In the genomic region with DNA sequence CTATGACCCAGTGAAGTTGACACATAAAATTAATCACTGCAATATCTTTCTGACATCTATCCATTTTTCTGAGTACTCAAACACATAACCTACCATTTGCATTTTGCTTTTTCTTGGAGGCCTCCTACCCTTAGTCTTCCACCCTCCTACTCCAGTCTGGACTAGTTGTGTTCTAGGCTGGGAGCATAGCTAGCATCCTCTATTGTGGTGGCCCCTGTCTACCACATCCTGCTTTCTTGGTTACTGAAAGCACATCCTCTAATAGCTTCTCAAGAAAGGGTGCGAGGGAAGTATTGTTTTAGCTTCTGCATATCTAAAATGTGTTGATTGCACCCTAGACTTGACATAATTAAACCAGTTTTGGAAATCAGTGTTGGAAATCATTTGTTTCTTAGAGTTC, we compare ENCODE assay signal across 29 cellular contexts.
DNase-seq lines count a peak whose midpoint lies in the region; ATAC-seq, FAIRE-seq and TF ChIP-seq lines count a peak whose summit lies in the region.
"Had no signal": no experiment of that assay in that cellular context is flagged by ENCODE, and none has a peak within 500 bp of the region (broad histone marks: within the 10 kb centered on the region; RNA-seq: fewer than 3 reads in every experiment).

No MANE protein-coding gene starts in this region.

- peaks cover 16% of the 10 kb centered on the region for H3K79me2 ChIP-seq in keratinocyte (ENCODE audit: control insufficient read depth, insufficient read depth, low read length)
- H3K79me2 ChIP-seq in hepatocyte: no peaks in the 10 kb centered on the region

- H3K27ac ChIP-seq in keratinocyte (ENCODE audit: control insufficient read depth, insufficient read depth, low read length): no peak overlapping the region
- no peak overlapping the region for H3K27ac ChIP-seq in hepatocyte
- H3K27ac ChIP-seq: esophagus muscularis mucosa, gastrocnemius medialis, Peyer's patch, psoas muscle, SJSA1, thyroid gland, VCaP had no signal

- no peak overlapping the region for H3K4me3 Mint-ChIP-seq in activated CD4-positive, alpha-beta T cell treated with anti-CD3 and anti-CD28 coated beads for 36 hours
- H3K4me3 Mint-ChIP-seq in activated CD4-positive, alpha-beta memory T cell treated with anti-CD3 and anti-CD28 coated beads for 36 hours: no peak overlapping the region
- no peak overlapping the region for H3K4me3 Mint-ChIP-seq in progenitor cell of endocrine pancreas (ENCODE audit: low read depth)
- H3K4me3 Mint-ChIP-seq: activated T-cell treated with anti-CD3 and anti-CD28 coated beads, Interleukin-2, amount 50 U/mL, for 4 hours; B cell; T-helper 1 cell treated with Interleukin-12 subunit alpha and Interleukin-12 subunit beta and Interleukin-4 antibody, amounts not matched to agents 30 μg/mL and 1 μg/mL, for 36 hours had no signal

- peak; percentile 24 for DNase-seq in activated CD4-positive, alpha-beta T cell treated with anti-CD3 and anti-CD28 coated beads for 36 hours
- DNase-seq in activated CD4-positive, alpha-beta T cell treated with anti-CD3 and anti-CD28 coated beads for 48 hours: no peak
- DNase-seq in HT1080 (ENCODE audit: low read depth) (peak; percentile 25), keratinocyte (ENCODE audit: low read depth, low spot score) (no peak), hepatocyte (ENCODE audit: low spot score) (no peak), progenitor cell of endocrine pancreas (ENCODE audit: low spot score, unreplicated experiment) (no peak)
- DNase-seq in activated CD4-positive, alpha-beta memory T cell treated with anti-CD3 and anti-CD28 coated beads for 36 hours: peak; percentile 27
- DNase-seq: 8988T; activated T-cell treated with anti-CD3 and anti-CD28 coated beads, Interleukin-2, amount 50 U/mL, for 4 hours; Caco-2; DMS79 treated with DMSO at 0.1 percent for 48 hours; gastrocnemius medialis; kidney; NCI-H1105; NCI-H2081; NCI-H345; Peyer's patch; psoas muscle; thyroid gland had no signal

- H3K4me1 Mint-ChIP-seq in activated CD4-positive, alpha-beta T cell treated with anti-CD3 and anti-CD28 coated beads for 36 hours: peaks cover 26% of the 10 kb centered on the region
- peaks cover 26% of the 10 kb centered on the region for H3K4me1 Mint-ChIP-seq in activated CD4-positive, alpha-beta memory T cell treated with anti-CD3 and anti-CD28 coated beads for 36 hours (ENCODE audit: low read depth)
- no peaks in the 10 kb centered on the region for H3K4me1 Mint-ChIP-seq in progenitor cell of endocrine pancreas (ENCODE audit: low read depth)
- H3K4me1 Mint-ChIP-seq: B cell had no signal

- peaks cover 3% of the 10 kb centered on the region for H3K9me3 Mint-ChIP-seq in activated CD4-positive, alpha-beta T cell treated with anti-CD3 and anti-CD28 coated beads for 36 hours (ENCODE audit: low read depth)
- no peaks in the 10 kb centered on the region for H3K9me3 Mint-ChIP-seq in activated CD4-positive, alpha-beta memory T cell treated with anti-CD3 and anti-CD28 coated beads for 36 hours
- peaks cover 4% of the 10 kb centered on the region for H3K9me3 Mint-ChIP-seq in progenitor cell of endocrine pancreas (ENCODE audit: low read depth)
- H3K9me3 Mint-ChIP-seq: activated T-cell treated with anti-CD3 and anti-CD28 coated beads, Interleukin-2, amount 50 U/mL, for 4 hours; T-helper 1 cell treated with Interleukin-12 subunit alpha and Interleukin-12 subunit beta and Interleukin-4 antibody, amounts not matched to agents 30 μg/mL and 1 μg/mL, for 36 hours had no signal

- H3K27ac Mint-ChIP-seq in activated CD4-positive, alpha-beta T cell treated with anti-CD3 and anti-CD28 coated beads for 36 hours: no peak overlapping the region
- no peak overlapping the region for H3K27ac Mint-ChIP-seq in activated CD4-positive, alpha-beta memory T cell treated with anti-CD3 and anti-CD28 coated beads for 36 hours
- no peak overlapping the region for H3K27ac Mint-ChIP-seq in progenitor cell of endocrine pancreas
- H3K27ac Mint-ChIP-seq: B cell; T-helper 1 cell treated with Interleukin-12 subunit alpha and Interleukin-12 subunit beta and Interleukin-4 antibody, amounts not matched to agents 30 μg/mL and 1 μg/mL, for 36 hours had no signal

- H3K27me3 Mint-ChIP-seq in activated CD4-positive, alpha-beta T cell treated with anti-CD3 and anti-CD28 coated beads for 36 hours: peaks cover 11% of the 10 kb centered on the region
- H3K27me3 Mint-ChIP-seq in activated CD4-positive, alpha-beta memory T cell treated with anti-CD3 and anti-CD28 coated beads for 36 hours: peaks cover 2% of the 10 kb centered on the region
- H3K27me3 Mint-ChIP-seq in progenitor cell of endocrine pancreas: peaks cover 12% of the 10 kb centered on the region
- H3K27me3 Mint-ChIP-seq: B cell had no signal

- no peaks in the 10 kb centered on the region for H3K27me3 ChIP-seq in keratinocyte (ENCODE audit: control insufficient read depth, extremely low read depth, insufficient read depth, low read length)
- H3K27me3 ChIP-seq in hepatocyte: no peaks in the 10 kb centered on the region
- H3K27me3 ChIP-seq: esophagus muscularis mucosa, gastrocnemius medialis, Peyer's patch, SJSA1, thyroid gland had no signal

- POLR2A ChIA-PET in activated CD4-positive, alpha-beta T cell treated with anti-CD3 and anti-CD28 coated beads for 36 hours (lab: Charles Lee): interaction anchor here (0.6 kb wide), 1 partner anchor 649 kb away, joined by 3 read pairs; no protein-coding TSS in a partner anchor
- POLR2A ChIA-PET in activated CD4-positive, alpha-beta memory T cell treated with anti-CD3 and anti-CD28 coated beads for 36 hours (lab: Charles Lee): no interaction called here

- no peaks in the 10 kb centered on the region for H3K9me1 ChIP-seq in keratinocyte (ENCODE audit: control insufficient read depth, extremely low read depth, insufficient read depth, low read length)

- H3K4me2 ChIP-seq in keratinocyte (ENCODE audit: control insufficient read depth, extremely low read depth, insufficient read depth, low read depth, low read length): no peak overlapping the region
- H3K4me2 ChIP-seq in hepatocyte: no peak overlapping the region

- intact Hi-C loops in activated CD4-positive, alpha-beta T cell treated with anti-CD3 and anti-CD28 coated beads for 36 hours (cut with DNase I, micrococcal nuclease): no loop called here
- intact Hi-C loops in activated CD4-positive, alpha-beta memory T cell treated with anti-CD3 and anti-CD28 coated beads for 36 hours (cut with micrococcal nuclease): no loop called here

- H3K9me2 ChIP-seq in hepatocyte (replicated peaks; ENCODE audit: insufficient read depth): no peaks in the 10 kb centered on the region

- 96% methylated on average over 1 of the region's 1 CpG for WGBS in hepatocyte (ENCODE audit: low lambda C conversion rate, missing lambda C conversion rate)

- no peaks in the 10 kb centered on the region for H3K9me3 ChIP-seq in keratinocyte (ENCODE audit: control insufficient read depth, low read depth, low read length)
- no peaks in the 10 kb centered on the region for H3K9me3 ChIP-seq in hepatocyte (ENCODE audit: low read depth)
- H3K9me3 ChIP-seq: Caco-2, esophagus muscularis mucosa, gastrocnemius medialis, Peyer's patch, psoas muscle, SJSA1, thyroid gland had no signal

- H2AFZ ChIP-seq in keratinocyte (ENCODE audit: control insufficient read depth, low read length) (no peak overlapping the region), hepatocyte (no peak overlapping the region)

- TF ChIP-seq CTCF in keratinocyte (optimal IDR thresholded peaks at IDR 0.05 in 1 of 3, IDR thresholded peaks at IDR 0.05 in 1 of 3, conservative IDR thresholded peaks at IDR 0.05 in 1 of 3; ENCODE audit: extremely low read depth in 1 of 3, insufficient read depth in 2 of 3, low read length in 3 of 3) (no peak), hepatocyte (IDR thresholded peaks at IDR 0.05; ENCODE audit: poor library complexity) (no peak), progenitor cell of endocrine pancreas (IDR thresholded peaks at IDR 0.05; ENCODE audit: unreplicated experiment) (no peak)

- H3K9ac ChIP-seq in keratinocyte (ENCODE audit: control insufficient read depth, extremely low read depth, insufficient read depth, low read length): no peak overlapping the region

- no peaks in the 10 kb centered on the region for H3K36me3 Mint-ChIP-seq in activated CD4-positive, alpha-beta T cell treated with anti-CD3 and anti-CD28 coated beads for 36 hours (ENCODE audit: low read depth)
- H3K36me3 Mint-ChIP-seq in activated CD4-positive, alpha-beta memory T cell treated with anti-CD3 and anti-CD28 coated beads for 36 hours: no peaks in the 10 kb centered on the region
- H3K36me3 Mint-ChIP-seq in progenitor cell of endocrine pancreas (ENCODE audit: insufficient read depth): no peaks in the 10 kb centered on the region

- H3K4me1 ChIP-seq in keratinocyte (ENCODE audit: control insufficient read depth, extremely low read depth, insufficient read depth, low read length) (peaks cover 54% of the 10 kb centered on the region), hepatocyte (ENCODE audit: insufficient read depth) (peaks cover 14% of the 10 kb centered on the region)

- dilution Hi-C loops in keratinocyte (cut with MboI; ENCODE audit: extremely low pct_ligation_motif_present, low sequenced_read_pairs): no loop called here

- ATAC-seq in activated CD4-positive, alpha-beta T cell treated with anti-CD3 and anti-CD28 coated beads for 36 hours: no peak
- no peak for ATAC-seq in GM21528 (IDR thresholded peaks at IDR 0.05; ENCODE audit: low FRiP score, unreplicated experiment)
- ATAC-seq: activated T-cell treated with anti-CD3 and anti-CD28 coated beads, Interleukin-2, amount 50 U/mL, for 4 hours; gastrocnemius medialis; HCT116; psoas muscle had no signal

- no peak overlapping the region for H3K4me3 ChIP-seq in keratinocyte (ENCODE audit: control insufficient read depth in 2 of 3, extremely low read depth in 1 of 3, insufficient read depth in 2 of 3, low read depth in 1 of 3, low read length in 3 of 3)
- no peak overlapping the region for H3K4me3 ChIP-seq in hepatocyte
- H3K4me3 ChIP-seq: esophagus muscularis mucosa, gastrocnemius medialis, lung, Peyer's patch, psoas muscle, SJSA1, thyroid gland had no signal

- H4K20me1 ChIP-seq in keratinocyte (ENCODE audit: control insufficient read depth, extremely low read depth, insufficient read depth, low read length) (no peaks in the 10 kb centered on the region), hepatocyte (ENCODE audit: insufficient read depth, poor library complexity, severe bottlenecking) (no peaks in the 10 kb centered on the region)

- H3K36me3 ChIP-seq in keratinocyte (ENCODE audit: control insufficient read depth in 2 of 2, extremely low read depth in 1 of 2, insufficient read depth in 2 of 2, low read length in 2 of 2) (peaks cover 6 to 8% of the 10 kb centered on the region in 2 experiments), hepatocyte (replicated peaks; ENCODE audit: insufficient read depth, low read depth) (no peaks in the 10 kb centered on the region)
- H3K36me3 ChIP-seq: esophagus muscularis mucosa, gastrocnemius medialis, Peyer's patch, SJSA1, thyroid gland had no signal

- CTCF ChIA-PET in activated CD4-positive, alpha-beta T cell treated with anti-CD3 and anti-CD28 coated beads for 36 hours (lab: Charles Lee): no interaction called here
- CTCF ChIA-PET in activated CD4-positive, alpha-beta memory T cell treated with anti-CD3 and anti-CD28 coated beads for 36 hours (lab: Charles Lee): no interaction called here

- FAIRE-seq in keratinocyte (lab: Jason Lieb, UNC): peak; percentile 70
- FAIRE-seq: colon, GM12892, kidney had no signal

Comparison
In these comparisons a context has a peak if more than half of its experiments do, and no peak if none do; other contexts are left out.
1. DNase-seq: peak in activated CD4-positive, alpha-beta T cell treated with anti-CD3 and anti-CD28 coated beads for 36 hours (single experiment), HT1080 (single experiment) and activated CD4-positive, alpha-beta memory T cell treated with anti-CD3 and anti-CD28 coated beads for 36 hours (single experiment); none in activated CD4-positive, alpha-beta T cell treated with anti-CD3 and anti-CD28 coated beads for 48 hours (single experiment), keratinocyte (single experiment), hepatocyte (single experiment) and progenitor cell of endocrine pancreas (single experiment).